Comparison of ENCODE assay signal across 1 cellular context in the genomic region with DNA sequence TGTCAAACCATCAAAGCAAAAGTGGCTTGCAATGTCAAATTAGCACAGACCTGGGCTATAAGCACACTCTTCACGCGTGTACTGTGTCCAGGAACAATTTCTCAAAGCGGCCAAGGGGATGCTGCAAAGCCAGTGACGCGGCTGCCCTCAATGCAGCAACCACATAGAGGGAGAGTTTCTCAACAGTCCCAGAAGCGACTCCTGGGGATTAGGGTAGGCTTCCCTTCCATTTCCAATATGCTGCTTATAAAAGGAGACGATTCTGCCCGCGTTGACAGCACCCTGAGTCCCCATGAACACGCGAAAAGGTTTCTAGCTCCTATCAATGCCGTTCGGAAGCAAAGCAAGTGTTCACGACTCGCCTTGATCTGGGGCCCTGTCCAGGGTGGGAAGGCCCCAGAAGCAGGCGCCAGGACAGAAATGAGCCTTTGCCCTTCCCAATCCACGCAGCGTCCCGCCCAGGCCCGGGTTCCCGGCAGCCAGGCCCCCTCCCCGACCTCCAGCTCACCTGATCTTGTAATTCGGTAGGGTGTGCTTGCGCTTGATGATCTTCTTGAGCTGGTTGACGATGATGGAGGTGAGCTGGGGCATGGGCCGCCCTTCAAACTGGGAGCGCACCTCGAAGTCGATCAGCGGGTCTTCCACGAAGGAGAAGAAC.
TF ChIP-seq lines count a peak whose summit lies in the region.

No MANE protein-coding gene starts in this region.

TF ChIP-seq in HepG2, 621 proteins besides CTCF, POLR2A, EP300 and RAD21 (continued from another document and continues in another):
- TF ChIP-seq SP1 (IDR thresholded peaks at IDR 0.05) (no peak), SP1 (CRISPR knock-in tag; IDR thresholded peaks at IDR 0.05) (no peak), NONO (IDR thresholded peaks at IDR 0.05) (no peak), NONO (CRISPR knock-in tag; conservative IDR thresholded peaks at IDR 0.05) (no peak), KLF16 (CRISPR knock-in tag; IDR thresholded peaks at IDR 0.05) (no peak), ZNF24 (IDR thresholded peaks at IDR 0.05) (no peak), POGZ (CRISPR knock-in tag; IDR thresholded peaks at IDR 0.05) (no peak), KAT7 (CRISPR knock-in tag; IDR thresholded peaks at IDR 0.05; ENCODE audit: borderline replicate concordance) (no peak), KDM4B (CRISPR knock-in tag; IDR thresholded peaks at IDR 0.05) (no peak), ZNF558 (CRISPR knock-in tag; IDR thresholded peaks at IDR 0.05; ENCODE audit: borderline replicate concordance) (no peak), ZFP36L1 (CRISPR knock-in tag; IDR thresholded peaks at IDR 0.05) (no peak), ZNF510 (CRISPR knock-in tag; IDR thresholded peaks at IDR 0.05; ENCODE audit: low read depth) (no peak), CEBPB (IDR thresholded peaks at IDR 0.05; ENCODE audit: borderline replicate concordance, low read depth, low read length) (peak; percentile 28; the same call in 1 of the 2 replicates), ZSCAN29 (CRISPR knock-in tag; conservative IDR thresholded peaks at IDR 0.05) (no peak), ZFP36L2 (CRISPR knock-in tag; IDR thresholded peaks at IDR 0.05) (no peak), ZMYM4 (CRISPR knock-in tag; IDR thresholded peaks at IDR 0.05) (peak; percentile 39; the same call in 1 of the 2 replicates), ZNF501 (CRISPR knock-in tag; IDR thresholded peaks at IDR 0.05) (peak; percentile 66), LCORL (IDR thresholded peaks at IDR 0.05) (no peak), LCORL (CRISPR knock-in tag; IDR thresholded peaks at IDR 0.05) (0 out of 2 replicates have a peak, but pooled peaks have one; percentile 44), NFKB2 (CRISPR knock-in tag; IDR thresholded peaks at IDR 0.05; ENCODE audit: borderline replicate concordance) (peak; percentile 25; the same call in 1 of the 2 replicates), ZNF816 (CRISPR knock-in tag; IDR thresholded peaks at IDR 0.05; ENCODE audit: borderline replicate concordance) (no peak), ZNF430 (CRISPR knock-in tag; IDR thresholded peaks at IDR 0.05) (no peak), CAMTA2 (CRISPR knock-in tag; IDR thresholded peaks at IDR 0.05; ENCODE audit: borderline replicate concordance) (no peak), ZNF143 (CRISPR knock-in tag; IDR thresholded peaks at IDR 0.05) (no peak), ZNF101 (CRISPR knock-in tag; IDR thresholded peaks at IDR 0.05; ENCODE audit: borderline replicate concordance, low read depth) (no peak), BORCS8-MEF2B (CRISPR knock-in tag; IDR thresholded peaks at IDR 0.05) (peak; percentile 3; the same call in 1 of the 2 replicates), TBX3 (IDR thresholded peaks at IDR 0.05; ENCODE audit: borderline replicate concordance) (no peak), ZNF879 (CRISPR knock-in tag; IDR thresholded peaks at IDR 0.05) (no peak), ZNF260 (CRISPR knock-in tag; IDR thresholded peaks at IDR 0.05; ENCODE audit: borderline replicate concordance, low read depth) (no peak), ZFX (CRISPR knock-in tag; IDR thresholded peaks at IDR 0.05; ENCODE audit: low read depth) (peak; percentile 59; the same call in 1 of the 2 replicates), NAIF1 (CRISPR knock-in tag; IDR thresholded peaks at IDR 0.05; ENCODE audit: borderline replicate concordance) (no peak), ZMAT3 (CRISPR knock-in tag; conservative IDR thresholded peaks at IDR 0.05) (0 out of 2 replicates have a peak, but pooled peaks have one; percentile 53), HOXD1 (CRISPR knock-in tag; IDR thresholded peaks at IDR 0.05) (0 out of 2 replicates have a peak, but pooled peaks have one; percentile 3), MAFK (conservative IDR thresholded peaks at IDR 0.05 in 1 of 2, IDR thresholded peaks at IDR 0.05 in 1 of 2; ENCODE audit: low read length in 2 of 2) (no peak), GATAD2A (CRISPR knock-in tag; IDR thresholded peaks at IDR 0.05) (no peak), RFX5 (IDR thresholded peaks at IDR 0.05; ENCODE audit: low read depth, low read length) (no peak), ZNF33B (CRISPR knock-in tag; IDR thresholded peaks at IDR 0.05) (no peak), IKZF4 (CRISPR knock-in tag; IDR thresholded peaks at IDR 0.05; ENCODE audit: borderline replicate concordance, low read depth, not compliant biosample characterization) (no peak), KDM1A (CRISPR knock-in tag; IDR thresholded peaks at IDR 0.05) (no peak), GATAD1 (CRISPR knock-in tag; IDR thresholded peaks at IDR 0.05) (no peak), ZNF766 (CRISPR knock-in tag; IDR thresholded peaks at IDR 0.05; ENCODE audit: borderline replicate concordance) (no peak), SSRP1 (CRISPR knock-in tag; IDR thresholded peaks at IDR 0.05) (peak; percentile 42; the same call in 1 of the 2 replicates), KLF13 (CRISPR knock-in tag; IDR thresholded peaks at IDR 0.05) (no peak), ISL2 (CRISPR knock-in tag; IDR thresholded peaks at IDR 0.05) (no peak)
- TF ChIP-seq, protein P1, sequence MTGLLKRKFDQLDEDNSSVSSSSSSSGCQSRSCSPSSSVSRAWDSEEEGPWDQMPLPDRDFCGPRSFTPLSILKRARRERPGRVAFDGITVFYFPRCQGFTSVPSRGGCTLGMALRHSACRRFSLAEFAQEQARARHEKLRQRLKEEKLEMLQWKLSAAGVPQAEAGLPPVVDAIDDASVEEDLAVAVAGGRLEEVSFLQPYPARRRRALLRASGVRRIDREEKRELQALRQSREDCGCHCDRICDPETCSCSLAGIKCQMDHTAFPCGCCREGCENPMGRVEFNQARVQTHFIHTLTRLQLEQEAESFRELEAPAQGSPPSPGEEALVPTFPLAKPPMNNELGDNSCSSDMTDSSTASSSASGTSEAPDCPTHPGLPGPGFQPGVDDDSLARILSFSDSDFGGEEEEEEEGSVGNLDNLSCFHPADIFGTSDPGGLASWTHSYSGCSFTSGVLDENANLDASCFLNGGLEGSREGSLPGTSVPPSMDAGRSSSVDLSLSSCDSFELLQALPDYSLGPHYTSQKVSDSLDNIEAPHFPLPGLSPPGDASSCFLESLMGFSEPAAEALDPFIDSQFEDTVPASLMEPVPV (CRISPR knock-in tag; IDR thresholded peaks at IDR 0.05) = no peak
- TF ChIP-seq, protein P2, sequence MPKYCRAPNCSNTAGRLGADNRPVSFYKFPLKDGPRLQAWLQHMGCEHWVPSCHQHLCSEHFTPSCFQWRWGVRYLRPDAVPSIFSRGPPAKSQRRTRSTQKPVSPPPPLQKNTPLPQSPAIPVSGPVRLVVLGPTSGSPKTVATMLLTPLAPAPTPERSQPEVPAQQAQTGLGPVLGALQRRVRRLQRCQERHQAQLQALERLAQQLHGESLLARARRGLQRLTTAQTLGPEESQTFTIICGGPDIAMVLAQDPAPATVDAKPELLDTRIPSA (CRISPR knock-in tag; IDR thresholded peaks at IDR 0.05; ENCODE audit: borderline replicate concordance) = no peak
- TF ChIP-seq, protein P3, sequence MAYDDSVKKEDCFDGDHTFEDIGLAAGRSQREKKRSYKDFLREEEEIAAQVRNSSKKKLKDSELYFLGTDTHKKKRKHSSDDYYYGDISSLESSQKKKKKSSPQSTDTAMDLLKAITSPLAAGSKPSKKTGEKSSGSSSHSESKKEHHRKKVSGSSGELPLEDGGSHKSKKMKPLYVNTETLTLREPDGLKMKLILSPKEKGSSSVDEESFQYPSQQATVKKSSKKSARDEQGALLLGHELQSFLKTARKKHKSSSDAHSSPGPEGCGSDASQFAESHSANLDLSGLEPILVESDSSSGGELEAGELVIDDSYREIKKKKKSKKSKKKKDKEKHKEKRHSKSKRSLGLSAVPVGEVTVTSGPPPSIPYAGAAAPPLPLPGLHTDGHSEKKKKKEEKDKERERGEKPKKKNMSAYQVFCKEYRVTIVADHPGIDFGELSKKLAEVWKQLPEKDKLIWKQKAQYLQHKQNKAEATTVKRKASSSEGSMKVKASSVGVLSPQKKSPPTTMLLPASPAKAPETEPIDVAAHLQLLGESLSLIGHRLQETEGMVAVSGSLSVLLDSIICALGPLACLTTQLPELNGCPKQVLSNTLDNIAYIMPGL (CRISPR knock-in tag; IDR thresholded peaks at IDR 0.05; ENCODE audit: borderline replicate concordance in 1 of 2, low read depth in 1 of 2) = peak in 1 of 2 experiments; percentile 29; a peak in 1 of 4 replicates
- TF ChIP-seq, protein P4, sequence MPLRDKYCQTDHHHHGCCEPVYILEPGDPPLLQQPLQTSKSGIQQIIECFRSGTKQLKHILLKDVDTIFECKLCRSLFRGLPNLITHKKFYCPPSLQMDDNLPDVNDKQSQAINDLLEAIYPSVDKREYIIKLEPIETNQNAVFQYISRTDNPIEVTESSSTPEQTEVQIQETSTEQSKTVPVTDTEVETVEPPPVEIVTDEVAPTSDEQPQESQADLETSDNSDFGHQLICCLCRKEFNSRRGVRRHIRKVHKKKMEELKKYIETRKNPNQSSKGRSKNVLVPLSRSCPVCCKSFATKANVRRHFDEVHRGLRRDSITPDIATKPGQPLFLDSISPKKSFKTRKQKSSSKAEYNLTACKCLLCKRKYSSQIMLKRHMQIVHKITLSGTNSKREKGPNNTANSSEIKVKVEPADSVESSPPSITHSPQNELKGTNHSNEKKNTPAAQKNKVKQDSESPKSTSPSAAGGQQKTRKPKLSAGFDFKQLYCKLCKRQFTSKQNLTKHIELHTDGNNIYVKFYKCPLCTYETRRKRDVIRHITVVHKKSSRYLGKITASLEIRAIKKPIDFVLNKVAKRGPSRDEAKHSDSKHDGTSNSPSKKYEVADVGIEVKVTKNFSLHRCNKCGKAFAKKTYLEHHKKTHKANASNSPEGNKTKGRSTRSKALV (CRISPR knock-in tag; IDR thresholded peaks at IDR 0.05) = 0 out of 2 replicates have a peak, but pooled peaks have one; percentile 24
- TF ChIP-seq, protein P5, sequence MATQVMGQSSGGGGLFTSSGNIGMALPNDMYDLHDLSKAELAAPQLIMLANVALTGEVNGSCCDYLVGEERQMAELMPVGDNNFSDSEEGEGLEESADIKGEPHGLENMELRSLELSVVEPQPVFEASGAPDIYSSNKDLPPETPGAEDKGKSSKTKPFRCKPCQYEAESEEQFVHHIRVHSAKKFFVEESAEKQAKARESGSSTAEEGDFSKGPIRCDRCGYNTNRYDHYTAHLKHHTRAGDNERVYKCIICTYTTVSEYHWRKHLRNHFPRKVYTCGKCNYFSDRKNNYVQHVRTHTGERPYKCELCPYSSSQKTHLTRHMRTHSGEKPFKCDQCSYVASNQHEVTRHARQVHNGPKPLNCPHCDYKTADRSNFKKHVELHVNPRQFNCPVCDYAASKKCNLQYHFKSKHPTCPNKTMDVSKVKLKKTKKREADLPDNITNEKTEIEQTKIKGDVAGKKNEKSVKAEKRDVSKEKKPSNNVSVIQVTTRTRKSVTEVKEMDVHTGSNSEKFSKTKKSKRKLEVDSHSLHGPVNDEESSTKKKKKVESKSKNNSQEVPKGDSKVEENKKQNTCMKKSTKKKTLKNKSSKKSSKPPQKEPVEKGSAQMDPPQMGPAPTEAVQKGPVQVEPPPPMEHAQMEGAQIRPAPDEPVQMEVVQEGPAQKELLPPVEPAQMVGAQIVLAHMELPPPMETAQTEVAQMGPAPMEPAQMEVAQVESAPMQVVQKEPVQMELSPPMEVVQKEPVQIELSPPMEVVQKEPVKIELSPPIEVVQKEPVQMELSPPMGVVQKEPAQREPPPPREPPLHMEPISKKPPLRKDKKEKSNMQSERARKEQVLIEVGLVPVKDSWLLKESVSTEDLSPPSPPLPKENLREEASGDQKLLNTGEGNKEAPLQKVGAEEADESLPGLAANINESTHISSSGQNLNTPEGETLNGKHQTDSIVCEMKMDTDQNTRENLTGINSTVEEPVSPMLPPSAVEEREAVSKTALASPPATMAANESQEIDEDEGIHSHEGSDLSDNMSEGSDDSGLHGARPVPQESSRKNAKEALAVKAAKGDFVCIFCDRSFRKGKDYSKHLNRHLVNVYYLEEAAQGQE (IDR thresholded peaks at IDR 0.05; ENCODE audit: borderline replicate concordance in 1 of 2, low read depth in 1 of 2, low read length in 2 of 2) = peak in 1 of 2 experiments; percentile 4; a peak in 2 of 4 replicates
- TF ChIP-seq, protein P6, sequence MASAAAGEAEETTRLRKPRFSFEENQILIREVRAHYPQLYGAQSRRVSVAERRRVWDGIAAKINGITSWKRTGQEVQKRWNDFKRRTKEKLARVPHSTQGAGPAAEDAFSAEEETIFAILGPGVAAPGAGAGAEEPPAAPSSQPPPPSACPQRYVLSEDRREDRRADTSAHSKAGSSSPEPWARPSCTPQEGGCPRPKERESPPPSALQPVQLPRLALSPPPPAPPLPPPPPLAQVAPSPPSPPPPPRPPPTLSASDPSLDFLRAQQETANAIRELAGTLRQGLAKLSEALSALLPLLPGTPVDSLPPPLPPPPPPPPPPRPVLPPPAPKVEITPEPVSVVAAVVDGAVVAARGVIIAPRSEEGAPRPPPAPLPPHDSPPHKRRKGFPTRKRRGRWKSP (CRISPR knock-in tag; IDR thresholded peaks at IDR 0.05) = no peak
- TF ChIP-seq, protein P7, sequence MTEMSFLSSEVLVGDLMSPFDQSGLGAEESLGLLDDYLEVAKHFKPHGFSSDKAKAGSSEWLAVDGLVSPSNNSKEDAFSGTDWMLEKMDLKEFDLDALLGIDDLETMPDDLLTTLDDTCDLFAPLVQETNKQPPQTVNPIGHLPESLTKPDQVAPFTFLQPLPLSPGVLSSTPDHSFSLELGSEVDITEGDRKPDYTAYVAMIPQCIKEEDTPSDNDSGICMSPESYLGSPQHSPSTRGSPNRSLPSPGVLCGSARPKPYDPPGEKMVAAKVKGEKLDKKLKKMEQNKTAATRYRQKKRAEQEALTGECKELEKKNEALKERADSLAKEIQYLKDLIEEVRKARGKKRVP (CRISPR knock-in tag; IDR thresholded peaks at IDR 0.05) = no peak
- TF ChIP-seq, protein P8, sequence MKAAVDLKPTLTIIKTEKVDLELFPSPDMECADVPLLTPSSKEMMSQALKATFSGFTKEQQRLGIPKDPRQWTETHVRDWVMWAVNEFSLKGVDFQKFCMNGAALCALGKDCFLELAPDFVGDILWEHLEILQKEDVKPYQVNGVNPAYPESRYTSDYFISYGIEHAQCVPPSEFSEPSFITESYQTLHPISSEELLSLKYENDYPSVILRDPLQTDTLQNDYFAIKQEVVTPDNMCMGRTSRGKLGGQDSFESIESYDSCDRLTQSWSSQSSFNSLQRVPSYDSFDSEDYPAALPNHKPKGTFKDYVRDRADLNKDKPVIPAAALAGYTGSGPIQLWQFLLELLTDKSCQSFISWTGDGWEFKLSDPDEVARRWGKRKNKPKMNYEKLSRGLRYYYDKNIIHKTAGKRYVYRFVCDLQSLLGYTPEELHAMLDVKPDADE (CRISPR knock-in tag; IDR thresholded peaks at IDR 0.05) = 0 out of 2 replicates have a peak, but pooled peaks have one; percentile 23
- TF ChIP-seq, protein P9, sequence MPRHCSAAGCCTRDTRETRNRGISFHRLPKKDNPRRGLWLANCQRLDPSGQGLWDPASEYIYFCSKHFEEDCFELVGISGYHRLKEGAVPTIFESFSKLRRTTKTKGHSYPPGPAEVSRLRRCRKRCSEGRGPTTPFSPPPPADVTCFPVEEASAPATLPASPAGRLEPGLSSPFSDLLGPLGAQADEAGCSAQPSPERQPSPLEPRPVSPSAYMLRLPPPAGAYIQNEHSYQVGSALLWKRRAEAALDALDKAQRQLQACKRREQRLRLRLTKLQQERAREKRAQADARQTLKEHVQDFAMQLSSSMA (CRISPR knock-in tag; IDR thresholded peaks at IDR 0.05) = 0 out of 2 replicates have a peak, but pooled peaks have one; percentile 28
- TF ChIP-seq, protein P10, sequence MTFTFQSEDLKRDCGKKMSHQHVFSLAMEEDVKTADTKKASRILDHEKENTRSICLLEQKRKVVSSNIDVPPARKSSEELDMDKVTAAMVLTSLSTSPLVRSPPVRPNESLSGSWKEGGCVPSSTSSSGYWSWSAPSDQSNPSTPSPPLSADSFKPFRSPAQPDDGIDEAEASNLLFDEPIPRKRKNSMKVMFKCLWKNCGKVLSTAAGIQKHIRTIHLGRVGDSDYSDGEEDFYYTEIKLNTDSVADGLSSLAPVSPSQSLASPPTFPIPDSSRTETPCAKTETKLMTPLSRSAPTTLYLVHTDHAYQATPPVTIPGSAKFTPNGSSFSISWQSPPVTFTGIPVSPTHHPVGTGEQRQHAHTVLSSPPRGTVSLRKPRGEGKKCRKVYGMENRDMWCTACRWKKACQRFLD (CRISPR knock-in tag; IDR thresholded peaks at IDR 0.05; ENCODE audit: borderline replicate concordance) = no peak
